Comparison of ENCODE assay signal across 29 cellular contexts in genomic region chr14:106733771-106734170, GRCh38.
"Had no signal": no experiment of that assay in that cellular context is flagged by ENCODE, and none has a peak within 500 bp of the region (broad histone marks: within the 10 kb centered on the region; RNA-seq: fewer than 3 reads in every experiment).

No MANE protein-coding gene starts in this region.

- ATAC-seq: effector memory CD8-positive, alpha-beta T cell; esophagus mucosa; foreskin keratinocyte; gastrocnemius medialis; gastroesophageal sphincter; heart left ventricle; heart right ventricle had no signal

- DNase-seq: colonic mucosa; cortex of kidney; dermis blood vessel endothelial cell; dorsolateral prefrontal cortex; effector CD4-positive, alpha-beta T cell; effector CD8-positive, alpha-beta T cell; effector memory CD4-positive, alpha-beta T cell; effector memory CD8-positive, alpha-beta T cell; endodermal cell; erythroblast; esophagus squamous epithelium; foreskin fibroblast; foreskin keratinocyte; foreskin melanocyte; gastrocnemius medialis; glutamatergic neuron; head of caudate nucleus; heart left ventricle; heart right ventricle had no signal

- H3K27ac Mint-ChIP-seq: dendritic cell treated with granulocyte-macrophage colony-stimulating factor and Interleukin-4, amounts not matched to agents 40 ng/mL and 50 ng/mL, for 4 days; endodermal cell had no signal

- H3K9me3 Mint-ChIP-seq: dendritic cell treated with granulocyte-macrophage colony-stimulating factor and Interleukin-4, amounts not matched to agents 40 ng/mL and 50 ng/mL, for 4 days; effector memory CD8-positive, alpha-beta T cell; endodermal cell had no signal

- H3K27me3 Mint-ChIP-seq: dendritic cell treated with granulocyte-macrophage colony-stimulating factor and Interleukin-4, amounts not matched to agents 40 ng/mL and 50 ng/mL, for 4 days; effector memory CD8-positive, alpha-beta T cell had no signal

- H3K27me3 ChIP-seq: colonic mucosa, esophagus muscularis mucosa, esophagus squamous epithelium, foreskin keratinocyte, gastrocnemius medialis, gastroesophageal sphincter, heart left ventricle, heart right ventricle had no signal

- H3K9me3 ChIP-seq: colonic mucosa, esophagus muscularis mucosa, esophagus squamous epithelium, gastrocnemius medialis, gastroesophageal sphincter, heart left ventricle, heart right ventricle had no signal

- H3K27ac ChIP-seq: colonic mucosa, coronary artery, dorsolateral prefrontal cortex, epithelial cell of prostate, esophagus muscularis mucosa, esophagus squamous epithelium, foreskin keratinocyte, gastrocnemius medialis, gastroesophageal sphincter, heart left ventricle, heart right ventricle had no signal

- H3K4me1 Mint-ChIP-seq: endodermal cell had no signal

- H3K4me3 ChIP-seq: colonic mucosa, coronary artery, dorsolateral prefrontal cortex, esophagus muscularis mucosa, esophagus squamous epithelium, gastrocnemius medialis, gastroesophageal sphincter, heart left ventricle, heart right ventricle had no signal

- H3K4me1 ChIP-seq: colonic mucosa, esophagus muscularis mucosa, esophagus squamous epithelium, foreskin keratinocyte, gastrocnemius medialis, gastroesophageal sphincter, heart left ventricle, heart right ventricle had no signal

- H3K4me3 Mint-ChIP-seq: dendritic cell treated with granulocyte-macrophage colony-stimulating factor and Interleukin-4, amounts not matched to agents 40 ng/mL and 50 ng/mL, for 4 days; effector memory CD8-positive, alpha-beta T cell; endodermal cell had no signal

- H3K36me3 ChIP-seq: colonic mucosa, esophagus muscularis mucosa, esophagus squamous epithelium, gastrocnemius medialis, gastroesophageal sphincter, heart left ventricle, heart right ventricle had no signal

- FAIRE-seq: colon, endometrium, endothelial cell of umbilical vein, frontal cortex had no signal
